8 cellular contexts compared by ENCODE assay signal in the genomic region with DNA sequence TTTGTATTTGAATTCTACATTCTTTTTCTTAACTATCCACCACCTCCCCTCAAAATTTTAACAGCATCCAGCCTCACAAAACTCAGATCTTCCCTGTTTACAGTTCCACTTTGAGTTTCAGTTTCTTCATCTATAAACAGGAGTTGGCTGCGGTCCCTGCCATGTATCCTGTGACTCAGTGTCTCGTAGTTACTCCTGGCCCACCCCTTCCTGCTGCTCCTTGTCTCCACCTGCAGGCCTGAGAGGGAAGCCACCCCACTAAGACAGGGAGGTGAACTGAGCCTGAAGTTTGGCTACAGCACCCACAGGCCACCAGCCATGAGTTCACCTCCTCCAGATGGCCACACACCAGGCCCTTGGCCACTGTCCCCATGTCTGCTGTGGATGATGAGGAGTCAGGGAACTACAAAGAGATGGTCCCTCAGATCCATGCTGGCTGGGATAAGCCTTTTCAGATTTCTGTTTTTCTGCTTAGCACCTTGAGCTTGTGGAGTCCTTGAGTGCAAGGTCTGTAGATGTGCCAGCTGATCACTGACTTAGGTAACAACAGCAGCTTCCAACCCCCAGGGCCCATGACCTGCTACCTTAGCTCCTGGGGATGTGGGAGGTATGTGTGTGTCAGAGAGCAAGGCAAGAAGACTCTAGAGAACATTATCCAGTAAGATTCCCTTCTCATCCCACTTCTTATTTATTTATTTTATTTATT. TPM values are rescaled to one million over a fixed set of nuclear protein-coding genes. Genes with fewer than 3 reads are reported as not detected.
DNase-seq lines count a peak whose midpoint lies in the region; ATAC-seq, FAIRE-seq and TF ChIP-seq lines count a peak whose summit lies in the region.

No MANE protein-coding gene starts in this region.

- no peak for FAIRE-seq in RCC 7860 (lab: Jason Lieb, UNC)

- in situ Hi-C loops in GM23248 (cut with MboI) = no loop called here
- in situ Hi-C loops in astrocyte of the cerebellum (cut with HindIII; ENCODE audit: low sequenced_read_pairs) = no loop called here

- no peaks in the 10 kb centered on the region for H4K20me1 ChIP-seq in GM23248 (ENCODE audit: insufficient read depth)

- DNase-seq in CD1c-positive myeloid dendritic cell (ENCODE audit: extremely low spot score) = peak; percentile 70
- DNase-seq in GM23248 = peak; percentile 66
- DNase-seq in RCC 7860 (ENCODE audit: low spot score) = peak; percentile 33
- no peak for DNase-seq in astrocyte of the cerebellum (ENCODE audit: low read depth)
- DNase-seq in mesenchymal stem cell = peak; percentile 27
- no peak for DNase-seq in foreskin melanocyte
- DNase-seq in NCI-H2081 treated with DMSO at 0.1 percent for 48 hours (lab: John Stamatoyannopoulos, UW) = no peak

- no peaks in the 10 kb centered on the region for H3K79me1 ChIP-seq in mesenchymal stem cell (replicated peaks; ENCODE audit: low read length, poor library complexity, severe bottlenecking)

- TF ChIP-seq CTCF in astrocyte of the cerebellum (IDR thresholded peaks at IDR 0.05; ENCODE audit: low read depth, low read length, missing control alignments) = peak; percentile 44

- no peak overlapping the region for H2BK12ac ChIP-seq in mesenchymal stem cell (ENCODE audit: low read length in 2 of 2)

- H3K23ac ChIP-seq in mesenchymal stem cell (ENCODE audit: low read length in 2 of 2) = no peak overlapping the region

- H2BK15ac ChIP-seq in mesenchymal stem cell (ENCODE audit: low read depth, poor library complexity, severe bottlenecking) = no peak overlapping the region

- WGBS in GM23248 (ENCODE audit: low coverage in 1 of 2, low lambda C conversion rate in 2 of 2, missing lambda C conversion rate in 2 of 2), 2 experiments = 40 to 43% methylated on average over 2 of the region's 2 CpGs
- 84% methylated on average over 2 of the region's 2 CpGs for WGBS in mesenchymal stem cell

- H3K79me2 ChIP-seq in GM23248 (ENCODE audit: insufficient read depth) = no peaks in the 10 kb centered on the region

- no peak overlapping the region for H3K4me2 ChIP-seq in GM23248 (ENCODE audit: unreplicated experiment)
- no peak overlapping the region for H3K4me2 ChIP-seq in mesenchymal stem cell (ENCODE audit: low read length, poor library complexity, severe bottlenecking)

- H3K4me1 ChIP-seq in GM23248 (ENCODE audit: insufficient read depth) (no peaks in the 10 kb centered on the region), mesenchymal stem cell (ENCODE audit: control insufficient read depth, insufficient read depth, low read depth, low read length) (no peaks in the 10 kb centered on the region)

- H3K18ac ChIP-seq in mesenchymal stem cell (ENCODE audit: low read depth in 1 of 2, low read length in 2 of 2) = no peak overlapping the region

- H3K27ac ChIP-seq in GM23248 (no peak overlapping the region), mesenchymal stem cell (ENCODE audit: low read length, poor library complexity, severe bottlenecking) (no peak overlapping the region)

- ATAC-seq in GM18519 (IDR thresholded peaks at IDR 0.05; ENCODE audit: low FRiP score, unreplicated experiment) = no peak

- H3F3A ChIP-seq in GM23248 (ENCODE audit: insufficient read depth) = no peaks in the 10 kb centered on the region

- H3K4ac ChIP-seq in mesenchymal stem cell (ENCODE audit: low read depth in 1 of 2, low read length in 2 of 2) = no peak overlapping the region

- no peak overlapping the region for H3K4me3 ChIP-seq in GM23248
- no peak overlapping the region for H3K4me3 ChIP-seq in astrocyte of the cerebellum (ENCODE audit: low read depth, low read length)
- no peak overlapping the region for H3K4me3 ChIP-seq in mesenchymal stem cell (ENCODE audit: insufficient read depth in 1 of 2, low read depth in 1 of 2, low read length in 2 of 2)

- H2AFZ ChIP-seq in GM23248 (no peak overlapping the region), mesenchymal stem cell (ENCODE audit: low read depth, low read length) (no peak overlapping the region)

- H3K14ac ChIP-seq in mesenchymal stem cell (ENCODE audit: low read length in 2 of 2) = no peak overlapping the region

- H2BK5ac ChIP-seq in mesenchymal stem cell (ENCODE audit: low read depth, low read length, poor library complexity, severe bottlenecking) = no peak overlapping the region

- no peak overlapping the region for H2BK120ac ChIP-seq in mesenchymal stem cell (ENCODE audit: low read depth, low read length)

- H4K91ac ChIP-seq in mesenchymal stem cell (ENCODE audit: low read length) = no peak overlapping the region

- H3K27me3 ChIP-seq in GM23248 (replicated peaks; ENCODE audit: insufficient read depth) = peaks cover 13% of the 10 kb centered on the region; the same call in 1 of the 2 replicates
- peaks cover 3 to 33% of the 10 kb centered on the region in 2 experiments for H3K27me3 ChIP-seq in mesenchymal stem cell (ENCODE audit: control insufficient read depth in 1 of 2, insufficient read depth in 1 of 2, low read length in 2 of 2)

- no peak overlapping the region for H2AK5ac ChIP-seq in mesenchymal stem cell (ENCODE audit: low read length, severe bottlenecking)

- H3K36me3 ChIP-seq in GM23248 (ENCODE audit: low read depth) (no peaks in the 10 kb centered on the region), mesenchymal stem cell (ENCODE audit: control insufficient read depth in 1 of 2, insufficient read depth in 2 of 2, low read depth in 1 of 2, low read length in 2 of 2) (no peaks in the 10 kb centered on the region)

- H3K9me3 ChIP-seq in GM23248 (ENCODE audit: low read depth) (no peaks in the 10 kb centered on the region), mesenchymal stem cell (ENCODE audit: control insufficient read depth, low read length) (no peaks in the 10 kb centered on the region)

- H3K9ac ChIP-seq in GM23248 (no peak overlapping the region), mesenchymal stem cell (ENCODE audit: low read length) (no peak overlapping the region)

- no peaks in the 10 kb centered on the region for H3K9me2 ChIP-seq in GM23248 (ENCODE audit: insufficient read depth)

- H4K8ac ChIP-seq in mesenchymal stem cell (ENCODE audit: low read length) = no peak overlapping the region

RNA-seq across cellular contexts. Expression of a gene that starts 37.5 kb away (rescaled TPM):
- total RNA-seq in GM23248 (2014; rRNA removed; shearing (Covaris generic)) = not detected in 2 replicates
- polyA plus RNA-seq in GM23248 (2016; fragmentation: Nextera tagmentation; extraction: Ambion mirVana) = not detected in 2 replicates
- polyA plus RNA-seq in mesenchymal stem cell (2013, experiment 1 of 2) = not detected
- polyA plus RNA-seq in mesenchymal stem cell (2013, experiment 2 of 2) = not detected

Comparison
In these comparisons a context has a peak if more than half of its experiments do, and no peak if none do; other contexts are left out.
1. DNase-seq: peak in CD1c-positive myeloid dendritic cell (single experiment), GM23248 (single experiment), RCC 7860 (single experiment) and mesenchymal stem cell (single experiment); none in astrocyte of the cerebellum (single experiment), foreskin melanocyte (single experiment) and NCI-H2081 treated with DMSO at 0.1 percent for 48 hours (single experiment).